9 cellular contexts compared by ENCODE assay signal in the genomic region with DNA sequence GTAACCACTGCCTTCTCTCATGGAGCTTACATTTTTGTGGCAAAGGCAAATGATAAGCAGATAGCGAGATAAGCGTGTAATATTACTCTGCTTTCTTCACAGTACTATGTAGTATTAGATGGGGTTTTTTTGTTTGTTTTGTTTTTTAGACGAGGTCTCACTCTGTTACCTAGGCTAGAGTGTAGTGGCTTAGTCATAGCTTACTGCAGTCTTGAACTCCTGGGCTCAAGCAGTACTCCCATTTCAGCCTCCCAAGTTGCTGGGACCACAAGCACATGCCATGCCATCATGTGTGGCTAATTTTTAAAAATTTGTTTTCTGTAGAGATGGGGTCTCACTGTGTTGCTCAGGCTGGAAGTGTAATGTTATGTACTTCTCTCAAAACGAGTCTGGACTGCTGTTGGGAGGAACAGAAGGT. TPM values are rescaled to one million over a fixed set of nuclear protein-coding genes. Genes with fewer than 3 reads are reported as not detected.
DNase-seq lines count a peak whose midpoint lies in the region; ATAC-seq and TF ChIP-seq lines count a peak whose summit lies in the region.
"Had no signal": no experiment of that assay in that cellular context is flagged by ENCODE, and none has a peak within 500 bp of the region (broad histone marks: within the 10 kb centered on the region; RNA-seq: fewer than 3 reads in every experiment).

No MANE protein-coding gene starts in this region.

- H3K4me3 ChIP-seq in heart right ventricle, result no peak overlapping the region
- H3K4me3 ChIP-seq in subcutaneous abdominal adipose tissue (ENCODE audit: low read depth in 1 of 5, low read length in 5 of 5), result peak overlapping the region in 1 of 5 donors; percentile 7
- no peak overlapping the region for H3K4me3 ChIP-seq in mammary epithelial cell (replicated peaks in 1 of 3; ENCODE audit: insufficient read depth in 1 of 3, low read depth in 2 of 3, low read length in 3 of 3)
- no peak overlapping the region for H3K4me3 ChIP-seq in A673 (ENCODE audit: low read depth, low read length, poor library complexity, severe bottlenecking)

- H3K4me2 ChIP-seq in mammary epithelial cell (ENCODE audit: insufficient read depth, low read depth, low read length), result no peak overlapping the region

- in situ Hi-C loops in mammary epithelial cell (cut with MboI; ENCODE audit: low sequenced_read_pairs in 2 of 2) (no loop called here), GM13977 (cut with MboI; ENCODE audit: low pct_unique_long_range_greater_than_20kb, low sequenced_read_pairs, unreplicated experiment) (no loop called here)

- H3K4me1 Mint-ChIP-seq in activated naive CD4-positive, alpha-beta T cell treated with anti-CD3 and anti-CD28 coated beads for 36 hours (ENCODE audit: low read depth), result peaks cover 75% of the 10 kb centered on the region
- H3K4me1 Mint-ChIP-seq in T-cell, result peaks cover 85 to 90% (median 90%) of the 10 kb centered on the region in 3 donors

- intact Hi-C loops in activated naive CD4-positive, alpha-beta T cell treated with anti-CD3 and anti-CD28 coated beads for 36 hours (cut with micrococcal nuclease), result loop anchor here (2.0 kb wide), 1 partner anchor 13 kb away; no protein-coding TSS in a partner anchor
- intact Hi-C loops in heart right ventricle (cut with DNase I) (no loop called here), mammary epithelial cell (cut with micrococcal nuclease) (no loop called here), A673 (cut with micrococcal nuclease; ENCODE audit: unreplicated experiment) (no loop called here)

- CTCF ChIA-PET in activated naive CD4-positive, alpha-beta T cell treated with anti-CD3 and anti-CD28 coated beads for 36 hours (lab: Charles Lee), result interaction anchor here (1.1 to 1.2 kb wide), 4 partner anchors 9 to 181 kb away, joined by 3 to 5 read pairs (median 4); no protein-coding TSS in a partner anchor
- CTCF ChIA-PET in T-cell (lab: Charles Lee) (interaction anchor here (0.5 to 2.1 kb wide), 10 partner anchors 9 to 124 kb away, joined by 3 to 5 read pairs (median 3); no protein-coding TSS in a partner anchor), mammary epithelial cell (lab: Charles Lee; ENCODE audit: low non-redundant PET) (no interaction called here), A673 (lab: Charles Lee) (no interaction called here)

- dilution Hi-C loops in mammary epithelial cell (cut with HindIII; ENCODE audit: low sequenced_read_pairs), result no loop called here

- no peaks in the 10 kb centered on the region for H3K27me3 Mint-ChIP-seq in activated naive CD4-positive, alpha-beta T cell treated with anti-CD3 and anti-CD28 coated beads for 36 hours (ENCODE audit: low read depth)
- no peaks in the 10 kb centered on the region for H3K27me3 Mint-ChIP-seq in T-cell

- no peaks in the 10 kb centered on the region for H3K27me3 ChIP-seq in heart right ventricle
- H3K27me3 ChIP-seq in subcutaneous abdominal adipose tissue (ENCODE audit: control insufficient read depth in 5 of 5, insufficient read depth in 4 of 5, low read length in 5 of 5), result no peaks in the 10 kb centered on the region
- H3K27me3 ChIP-seq in mammary epithelial cell (ENCODE audit: insufficient read depth, low read length), result no peaks in the 10 kb centered on the region
- H3K27me3 ChIP-seq in A673 (replicated peaks; ENCODE audit: insufficient read depth, low read depth, low read length, poor library complexity), result no peaks in the 10 kb centered on the region

- no peak overlapping the region for H3K9ac ChIP-seq in subcutaneous abdominal adipose tissue (ENCODE audit: low read length in 5 of 5)
- H3K9ac ChIP-seq in mammary epithelial cell (ENCODE audit: insufficient read depth, low read length), result no peak overlapping the region

- no peaks in the 10 kb centered on the region for H3K36me3 ChIP-seq in heart right ventricle
- no peaks in the 10 kb centered on the region for H3K36me3 ChIP-seq in subcutaneous abdominal adipose tissue (ENCODE audit: control insufficient read depth in 5 of 5, insufficient read depth in 5 of 5, low read length in 5 of 5)
- no peaks in the 10 kb centered on the region for H3K36me3 ChIP-seq in mammary epithelial cell (ENCODE audit: insufficient read depth, low read length)
- H3K36me3 ChIP-seq in A673 (ENCODE audit: insufficient read depth, low read length, poor library complexity, severe bottlenecking), result no peaks in the 10 kb centered on the region

- peak overlapping the region; percentile 68 for H3K27ac Mint-ChIP-seq in activated naive CD4-positive, alpha-beta T cell treated with anti-CD3 and anti-CD28 coated beads for 36 hours
- H3K27ac Mint-ChIP-seq in T-cell, result peak overlapping the region; percentile 85 to 87

- H3K27ac ChIP-seq in heart right ventricle (peak overlapping the region in 9 of 10 donors; percentile 4 to 71 (median 59)), subcutaneous abdominal adipose tissue (ENCODE audit: low read depth, low read length) (peak overlapping the region; percentile 75), mammary epithelial cell (ENCODE audit: insufficient read depth, low read depth, low read length) (no peak overlapping the region), A673 (ENCODE audit: low read depth, low read length, poor library complexity, severe bottlenecking) (no peak overlapping the region)

- POLR2A ChIA-PET in T-cell (lab: Charles Lee), result interaction anchor here (0.6 to 3.2 kb wide), 16 partner anchors 8 to 108 kb away, joined by 3 to 10 read pairs (median 3); a partner anchor contains a TSS
- POLR2A ChIA-PET in A673 (lab: Charles Lee; ENCODE audit: low non-redundant PET), result interaction anchor here (0.6 kb wide), 1 partner anchor 659 kb away, joined by 3 read pairs; no protein-coding TSS in a partner anchor

- BruUV-seq in mammary epithelial cell (replicated peaks; lab: Mats Ljungman, UMichigan) (no TSS peak), A673 (replicated peaks; lab: Mats Ljungman, UMichigan) (no TSS peak)

- H3K4me1 ChIP-seq in heart right ventricle (peaks cover 2 to 100% (median 87%) of the 10 kb centered on the region in 9 donors), subcutaneous abdominal adipose tissue (ENCODE audit: control insufficient read depth in 5 of 5, insufficient read depth in 5 of 5, low read length in 5 of 5) (peaks cover 0 to 35% (median 34%) of the 10 kb centered on the region in 5 donors), mammary epithelial cell (ENCODE audit: insufficient read depth, low read length) (peaks cover 13% of the 10 kb centered on the region), A673 (ENCODE audit: insufficient read depth, low read length, poor library complexity, severe bottlenecking) (peaks cover 9% of the 10 kb centered on the region)

- H3K79me2 ChIP-seq in mammary epithelial cell (ENCODE audit: insufficient read depth, low read length), result peaks cover 95% of the 10 kb centered on the region

- no peaks in the 10 kb centered on the region for H3K9me3 Mint-ChIP-seq in activated naive CD4-positive, alpha-beta T cell treated with anti-CD3 and anti-CD28 coated beads for 36 hours
- no peaks in the 10 kb centered on the region for H3K9me3 Mint-ChIP-seq in T-cell

- ATAC-seq in T-cell (replicated peaks in 1 of 4) (peak; percentile 33 to 55 (median 51)), heart right ventricle (peak in 6 of 8 donors; percentile 24 to 71 (median 40))

- TF ChIP-seq CTCF in heart right ventricle (IDR thresholded peaks at IDR 0.05) (no peak), mammary epithelial cell (conservative IDR thresholded peaks at IDR 0.05 in 1 of 2, IDR thresholded peaks at IDR 0.05 in 1 of 2; ENCODE audit: extremely low read depth in 1 of 2, insufficient read depth in 1 of 2, low read depth in 1 of 2, low read length in 2 of 2) (no peak), A673 (conservative IDR thresholded peaks at IDR 0.05; ENCODE audit: low read depth, low read length) (no peak), GM13977 (IDR thresholded peaks at IDR 0.05; ENCODE audit: extremely low read depth, insufficient read depth, missing control alignments) (no peak)

- DNase-seq in activated naive CD4-positive, alpha-beta T cell treated with anti-CD3 and anti-CD28 coated beads for 36 hours, result no peak
- no peak for DNase-seq in activated naive CD4-positive, alpha-beta T cell treated with anti-CD3 and anti-CD28 coated beads, Interleukin-2, amount 50 U/mL, for 16 hours
- DNase-seq in T-cell (no peak), heart right ventricle (no peak), mammary epithelial cell (no peak), A673 (ENCODE audit: low spot score) (no peak), GM13977 (ENCODE audit: low spot score) (no peak)
- DNase-seq: stimulated activated CD4-positive, alpha-beta T cell treated with anti-CD3 and anti-CD28 coated beads, Interleukin-2, amount 100 ng/mL, for 48 hours had no signal

- H2AFZ ChIP-seq in mammary epithelial cell (ENCODE audit: low read depth, low read length), result no peak overlapping the region

- H4K20me1 ChIP-seq in mammary epithelial cell (ENCODE audit: insufficient read depth, low read length), result no peaks in the 10 kb centered on the region

- H3K9me3 ChIP-seq in heart right ventricle (no peaks in the 10 kb centered on the region), subcutaneous abdominal adipose tissue (ENCODE audit: control insufficient read depth in 5 of 5, low read length in 5 of 5) (no peaks in the 10 kb centered on the region), mammary epithelial cell (replicated peaks; ENCODE audit: insufficient read depth, low read length) (no peaks in the 10 kb centered on the region), A673 (ENCODE audit: low read depth, low read length, poor library complexity, severe bottlenecking) (no peaks in the 10 kb centered on the region)

- peak overlapping the region; percentile 19 for H3K4me3 Mint-ChIP-seq in activated naive CD4-positive, alpha-beta T cell treated with anti-CD3 and anti-CD28 coated beads for 36 hours
- H3K4me3 Mint-ChIP-seq in T-cell, result peak overlapping the region; percentile 47 to 67 (median 62)

- H3K36me3 Mint-ChIP-seq in activated naive CD4-positive, alpha-beta T cell treated with anti-CD3 and anti-CD28 coated beads for 36 hours (ENCODE audit: low read depth), result peaks cover 7% of the 10 kb centered on the region
- H3K36me3 Mint-ChIP-seq in T-cell, result peaks cover 20% of the 10 kb centered on the region

- WGBS in heart right ventricle, 2 donors, result 68 to 70% methylated on average over 4 of the region's 4 CpGs
- WGBS in mammary epithelial cell (ENCODE audit: low coverage, missing lambda C conversion rate), result 75% methylated on average over 4 of the region's 4 CpGs

RNA-seq across cellular contexts. Expression of a gene that starts 22.9 kb away (rescaled TPM):
- 100 to 1,000 TPM; 387 to 391 TPM for total RNA-seq in activated naive CD4-positive, alpha-beta T cell treated with anti-CD3 and anti-CD28 coated beads for 36 hours
- 100 to 1,000 TPM; 408 to 705 (median 423) TPM for total RNA-seq in T-cell
- 100 to 1,000 TPM; 173 to 236 (median 190) TPM for total RNA-seq in heart right ventricle
- polyA plus RNA-seq in heart right ventricle, result 10 to 100 TPM; 33.1 to 55.9 TPM
- total RNA-seq in mammary epithelial cell, result 100 to 1,000 TPM; 107 to 188 TPM
- 69.5 TPM for polyA plus RNA-seq in mammary epithelial cell
- polyA minus RNA-seq in mammary epithelial cell, result 363 TPM
- 99.6 and 117 TPM in 2 replicates for total RNA-seq in A673 (2021)

Comparison
In these comparisons a context has a peak if more than half of its experiments do, and no peak if none do; other contexts are left out.
1. H3K27ac ChIP-seq: peak in heart right ventricle (9 of 10) and subcutaneous abdominal adipose tissue (single experiment); none in mammary epithelial cell (single experiment) and A673 (single experiment).
2. CTCF ChIA-PET loops: an anchor here in activated naive CD4-positive, alpha-beta T cell treated with anti-CD3 and anti-CD28 coated beads for 36 hours (1.1 to 1.2 kb wide) and T-cell (0.5 to 2.1 kb wide); none called in mammary epithelial cell and A673.